1 cellular context compared by ENCODE assay signal in genomic region chr17:76383645-76384221, GRCh38.
A peak's percentile ranks its signal among the peaks of the same experiment; 100 is the strongest.
TF ChIP-seq lines count a peak whose summit lies in the region.

No MANE protein-coding gene starts in this region.

TF ChIP-seq in HepG2, 621 proteins besides CTCF, POLR2A, EP300 and RAD21 (continued from another document and continues in another):
- TF ChIP-seq REPIN1 (CRISPR knock-in tag; IDR thresholded peaks at IDR 0.05; ENCODE audit: borderline replicate concordance, low read depth) (0 out of 2 replicates have a peak, but pooled peaks have one; percentile 16), ZNF484 (CRISPR knock-in tag; IDR thresholded peaks at IDR 0.05; ENCODE audit: borderline replicate concordance, low read depth) (0 out of 2 replicates have a peak, but pooled peaks have one; percentile 46), ATF7-NPFF (CRISPR knock-in tag; IDR thresholded peaks at IDR 0.05; ENCODE audit: low read depth) (peak; percentile 63; the same call in 1 of the 2 replicates), ZXDC (CRISPR knock-in tag; IDR thresholded peaks at IDR 0.05) (no peak; the same call in 1 of the 2 replicates), ZNF12 (CRISPR knock-in tag; IDR thresholded peaks at IDR 0.05) (0 out of 2 replicates have a peak, but pooled peaks have one; percentile 8), PITX1 (CRISPR knock-in tag; IDR thresholded peaks at IDR 0.05) (no peak; the same call in 1 of the 2 replicates), PTBP1 (IDR thresholded peaks at IDR 0.05; ENCODE audit: low read depth, low read length, poor library complexity, severe bottlenecking) (peak; percentile 44), ZFP82 (CRISPR knock-in tag; IDR thresholded peaks at IDR 0.05; ENCODE audit: borderline replicate concordance) (peak; percentile 45; the same call in 1 of the 2 replicates), ZNF609 (CRISPR knock-in tag; IDR thresholded peaks at IDR 0.05; ENCODE audit: borderline replicate concordance) (peak; percentile 62), CBX5 (CRISPR knock-in tag; IDR thresholded peaks at IDR 0.05; ENCODE audit: borderline replicate concordance) (peak; percentile 52; the same call in 1 of the 2 replicates), TFAP4 (IDR thresholded peaks at IDR 0.05; ENCODE audit: borderline replicate concordance, low read depth) (peak; percentile 36; the same call in 1 of the 2 replicates), NAIF1 (CRISPR knock-in tag; IDR thresholded peaks at IDR 0.05; ENCODE audit: borderline replicate concordance) (no peak), FIP1L1 (IDR thresholded peaks at IDR 0.05; ENCODE audit: borderline replicate concordance, insufficient read depth, low read depth, low read length) (peak; percentile 81; the same call in 1 of the 2 replicates), UBTF (CRISPR knock-in tag; IDR thresholded peaks at IDR 0.05) (peak; percentile 12; the same call in 1 of the 2 replicates), TRAFD1 (CRISPR knock-in tag; IDR thresholded peaks at IDR 0.05; ENCODE audit: borderline replicate concordance) (0 out of 2 replicates have a peak, but pooled peaks have one; percentile 47), DNMT1 (CRISPR knock-in tag; IDR thresholded peaks at IDR 0.05) (no peak), ZNF775 (CRISPR knock-in tag; IDR thresholded peaks at IDR 0.05; ENCODE audit: borderline replicate concordance) (no peak), ZBTB44 (CRISPR knock-in tag; IDR thresholded peaks at IDR 0.05) (0 out of 2 replicates have a peak, but pooled peaks have one; percentile 29), FOSL2 (CRISPR knock-in tag; IDR thresholded peaks at IDR 0.05) (0 out of 2 replicates have a peak, but pooled peaks have one; percentile 50), MIER2 (CRISPR knock-in tag; IDR thresholded peaks at IDR 0.05) (no peak), TARDBP (CRISPR knock-in tag; IDR thresholded peaks at IDR 0.05) (no peak), ZC3H13 (CRISPR knock-in tag; IDR thresholded peaks at IDR 0.05) (peak; percentile 98), THRA (CRISPR knock-in tag; IDR thresholded peaks at IDR 0.05; ENCODE audit: borderline replicate concordance) (peak; percentile 75), ZNF800 (CRISPR knock-in tag; IDR thresholded peaks at IDR 0.05) (peak; percentile 3; the same call in 1 of the 2 replicates), MLXIP (CRISPR knock-in tag; IDR thresholded peaks at IDR 0.05; ENCODE audit: borderline replicate concordance) (no peak), ZNF768 (CRISPR knock-in tag; IDR thresholded peaks at IDR 0.05) (peak; percentile 43; the same call in 1 of the 2 replicates), ZNF75D (CRISPR knock-in tag; IDR thresholded peaks at IDR 0.05; ENCODE audit: borderline replicate concordance) (peak; percentile 42; the same call in 1 of the 2 replicates), ZNF790 (CRISPR knock-in tag; IDR thresholded peaks at IDR 0.05; ENCODE audit: borderline replicate concordance) (no peak), ZNF234 (CRISPR knock-in tag; conservative IDR thresholded peaks at IDR 0.05) (peak; percentile 50), RELA (CRISPR knock-in tag; IDR thresholded peaks at IDR 0.05) (no peak), IRF9 (CRISPR knock-in tag; IDR thresholded peaks at IDR 0.05; ENCODE audit: borderline replicate concordance) (peak; percentile 10; the same call in 1 of the 2 replicates), MAF1 (CRISPR knock-in tag; IDR thresholded peaks at IDR 0.05; ENCODE audit: borderline replicate concordance) (no peak)
